In the genomic region with DNA sequence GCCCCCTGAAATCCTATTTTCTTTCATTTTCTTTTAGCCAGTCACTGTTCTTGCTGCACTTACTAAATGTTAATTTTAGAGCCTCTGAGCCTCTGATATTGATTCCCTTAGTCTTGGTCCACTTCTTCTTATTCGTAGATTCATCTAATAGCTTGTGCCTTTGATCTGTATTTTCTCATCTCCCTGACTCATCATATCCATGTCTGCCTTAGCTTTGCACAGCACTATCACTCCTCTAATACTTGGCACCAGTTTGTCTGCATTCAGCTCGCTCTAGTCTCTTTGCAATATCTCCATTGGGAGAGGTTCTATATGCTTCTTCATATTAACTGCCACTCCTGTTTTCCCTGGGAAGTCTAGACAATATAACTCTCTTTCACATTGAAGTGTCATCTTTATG, we compare ENCODE assay signal across 17 cellular contexts.
A peak's percentile ranks its signal among the peaks of the same experiment; 100 is the strongest.
DNase-seq lines count a peak whose midpoint lies in the region; ATAC-seq and TF ChIP-seq lines count a peak whose summit lies in the region.
"Had no signal": no experiment of that assay in that cellular context is flagged by ENCODE, and none has a peak within 500 bp of the region (broad histone marks: within the 10 kb centered on the region; RNA-seq: fewer than 3 reads in every experiment).

No MANE protein-coding gene starts in this region.

- CTCF ChIA-PET in HCT116 (lab: Charles Lee) (no interaction called here), IMR-90 (lab: Yijun Ruan, JAX) (no interaction called here)

- no peak for DNase-seq in HCT116 (ENCODE audit: low read depth, low spot score)
- DNase-seq in IMR-90: no peak
- peak; percentile 15 for DNase-seq in fibroblast of mammary gland (ENCODE audit: low read depth)
- DNase-seq in ovary: no peak
- no peak for DNase-seq in DMS79 (lab: John Stamatoyannopoulos, UW)
- DNase-seq in NCI-H128 (lab: John Stamatoyannopoulos, UW; ENCODE audit: unreplicated experiment): no peak
- DNase-seq: Caco-2; CD4-positive, CD25-positive, alpha-beta regulatory T cell; CD8-positive, alpha-beta T cell; DMS153; EL; GDM1; GOT3 had no signal

- H3K18ac ChIP-seq in IMR-90 (ENCODE audit: low read depth, low read length): no peak overlapping the region

- no peak for TF ChIP-seq POLR2A in HCT116 (IDR thresholded peaks at IDR 0.05; ENCODE audit: borderline replicate concordance, extremely low read depth, insufficient read depth, insufficient read length)
- no peak for TF ChIP-seq POLR2A in IMR-90 (IDR thresholded peaks at IDR 0.05; ENCODE audit: low read depth, low read length)
- no peak for TF ChIP-seq POLR2A in ovary (IDR thresholded peaks at IDR 0.05)

- BruUV-seq in HCT116 (replicated peaks; lab: Mats Ljungman, UMichigan) (no TSS peak), IMR-90 (replicated peaks; lab: Mats Ljungman, UMichigan) (no TSS peak)

- no peaks in the 10 kb centered on the region for H4K20me1 ChIP-seq in HCT116 (ENCODE audit: insufficient read depth)
- H4K20me1 ChIP-seq in IMR-90 (ENCODE audit: insufficient read depth, low read length): no peaks in the 10 kb centered on the region
- H4K20me1 ChIP-seq: BLaER1 had no signal

- peaks cover 4% of the 10 kb centered on the region; the same call in 1 of the 2 replicates for H3K9me1 ChIP-seq in IMR-90 (ENCODE audit: insufficient read depth, low read length)

- no peak overlapping the region for H4K91ac ChIP-seq in IMR-90 (ENCODE audit: insufficient read depth, low read depth, low read length)

- no peaks in the 10 kb centered on the region for H3K9me2 ChIP-seq in HCT116 (ENCODE audit: insufficient read depth)

- 0 out of 3 replicates have a peak overlapping the region, but pooled peaks have one; percentile 20 for H2BK15ac ChIP-seq in IMR-90 (ENCODE audit: low read depth, low read length)

- no peak overlapping the region for H2AK9ac ChIP-seq in IMR-90 (replicated peaks; ENCODE audit: low read depth, low read length, poor library complexity)

- no peaks in the 10 kb centered on the region for H3K79me2 ChIP-seq in HCT116 (ENCODE audit: insufficient read depth, low read length)

- in situ Hi-C loops in IMR-90 (cut with MboI; ENCODE audit: low sequenced_read_pairs): no loop called here

- H3K27ac ChIP-seq in HCT116 (ENCODE audit: low read depth, low read length): no peak overlapping the region
- no peak overlapping the region for H3K27ac ChIP-seq in IMR-90 (ENCODE audit: insufficient read depth, low read length)
- no peak overlapping the region for H3K27ac ChIP-seq in ovary
- H3K27ac ChIP-seq: BLaER1, C4-2B had no signal

- H2BK120ac ChIP-seq in IMR-90 (ENCODE audit: low read depth, low read length): no peak overlapping the region; the same call in 1 of the 2 replicates

- no peak for TF ChIP-seq RAD21 in HCT116 (IDR thresholded peaks at IDR 0.05; ENCODE audit: low read depth)
- no peak for TF ChIP-seq RAD21 in IMR-90 (IDR thresholded peaks at IDR 0.05; ENCODE audit: low read length)

- TF ChIP-seq CTCF in HCT116 (IDR thresholded peaks at IDR 0.05 in 2 of 3, conservative IDR thresholded peaks at IDR 0.05 in 1 of 3; ENCODE audit: borderline replicate concordance in 1 of 3, insufficient read depth in 1 of 3, low read depth in 2 of 3, low read length in 2 of 3) (no peak), IMR-90 (conservative IDR thresholded peaks at IDR 0.05; ENCODE audit: low read depth, low read length) (no peak), fibroblast of mammary gland (conservative IDR thresholded peaks at IDR 0.05; ENCODE audit: control insufficient read depth, insufficient read depth, low read depth, low read length) (no peak), ovary (IDR thresholded peaks at IDR 0.05) (no peak)

- no peak overlapping the region for H2AK5ac ChIP-seq in IMR-90 (ENCODE audit: low read depth, low read length)

- POLR2A ChIA-PET in HCT116 (lab: Charles Lee) (no interaction called here), IMR-90 (lab: Charles Lee; ENCODE audit: unreplicated experiment) (no interaction called here)

- TF ChIP-seq EP300 in ovary (IDR thresholded peaks at IDR 0.05): no peak

- H4K8ac ChIP-seq in IMR-90 (ENCODE audit: low read depth in 2 of 2, low read length in 2 of 2): no peak overlapping the region

- dilution Hi-C loops in IMR-90 (cut with HindIII; ENCODE audit: low sequenced_read_pairs, unreplicated experiment): no loop called here

- H2BK5ac ChIP-seq in IMR-90 (ENCODE audit: low read depth, low read length, poor library complexity, severe bottlenecking): no peak overlapping the region

- no peaks in the 10 kb centered on the region for H3K36me3 ChIP-seq in HCT116 (ENCODE audit: control insufficient read depth in 1 of 2, insufficient read depth in 2 of 2, low read length in 2 of 2)
- no peaks in the 10 kb centered on the region for H3K36me3 ChIP-seq in IMR-90 (ENCODE audit: control insufficient read depth, insufficient read depth, low read length)
- no peaks in the 10 kb centered on the region for H3K36me3 ChIP-seq in ovary
- H3K36me3 ChIP-seq: BLaER1, HAP-1 had no signal

- intact Hi-C loops in HCT116 (cut with micrococcal nuclease) (no loop called here), IMR-90 (cut with micrococcal nuclease) (no loop called here), ovary (cut with DNase I) (no loop called here)

- H2BK20ac ChIP-seq in IMR-90 (ENCODE audit: low read depth, low read length): peak overlapping the region; percentile 86; the same call in 1 of the 2 replicates

- RAD21 ChIA-PET in HCT116 (lab: Charles Lee; ENCODE audit: low non-redundant PET in 1 of 2, low total read pairs in 2 of 2, uncharacterized antibody in 2 of 2, unreplicated experiment in 2 of 2): interaction anchor here in 1 of 2 experiments (0.6 kb wide), 1 partner anchor 23 kb away, joined by 4 read pairs; no protein-coding TSS in a partner anchor

- no peak overlapping the region for H3K56ac ChIP-seq in IMR-90 (ENCODE audit: extremely low read depth, insufficient read depth, low read length)

- 100% methylated on average over 1 of the region's 2 CpGs; no CpG with 5 or more reads in 1 of the 2 experiments for WGBS in IMR-90 (ENCODE audit: extremely low coverage in 2 of 2, insufficient read length in 1 of 2), 2 experiments
- WGBS in ovary, 3 donors: 90 to 93% (median 90%) methylated on average over 2 of the region's 2 CpGs

- H3K14ac ChIP-seq in IMR-90 (replicated peaks; ENCODE audit: low read depth, low read length): no peak overlapping the region

- H4K5ac ChIP-seq in IMR-90 (ENCODE audit: low read depth, low read length): no peak overlapping the region

- no peak overlapping the region for H3K4me2 ChIP-seq in HCT116 (ENCODE audit: low read length)
- no peak overlapping the region for H3K4me2 ChIP-seq in IMR-90 (ENCODE audit: low read depth, low read length)
- H3K4me2 ChIP-seq: BLaER1 had no signal

- H3K4me1 ChIP-seq in HCT116 (ENCODE audit: control insufficient read depth in 1 of 2, insufficient read depth in 2 of 2, low read length in 2 of 2) (peaks cover 0 to 10% of the 10 kb centered on the region in 2 experiments; a peak in 1 of 4 replicates), IMR-90 (ENCODE audit: control insufficient read depth, insufficient read depth, low read length) (peaks cover 12% of the 10 kb centered on the region), ovary (ENCODE audit: insufficient read depth) (no peaks in the 10 kb centered on the region)
- H3K4me1 ChIP-seq: BLaER1, Caco-2, HAP-1 had no signal

- H3K27me3 ChIP-seq in HCT116 (ENCODE audit: insufficient read depth, low read length) (no peaks in the 10 kb centered on the region), IMR-90 (ENCODE audit: control insufficient read depth, insufficient read depth, low read length) (no peaks in the 10 kb centered on the region), ovary (no peaks in the 10 kb centered on the region)
- H3K27me3 ChIP-seq: BLaER1 had no signal

- H3K4me3 ChIP-seq in HCT116 (replicated peaks in 1 of 2; ENCODE audit: low read depth in 1 of 2, low read length in 2 of 2) (no peak overlapping the region), IMR-90 (ENCODE audit: insufficient read depth, low read depth, low read length) (no peak overlapping the region), fibroblast of mammary gland (ENCODE audit: control insufficient read depth, low read depth, low read length) (no peak overlapping the region), ovary (no peak overlapping the region)
- H3K4me3 ChIP-seq: BLaER1, GM12878, HAP-1 had no signal

- H2AFZ ChIP-seq in HCT116 (ENCODE audit: low read depth, low read length, poor library complexity, severe bottlenecking) (no peak overlapping the region), IMR-90 (replicated peaks; ENCODE audit: low read length, poor library complexity) (no peak overlapping the region)

- no peak for ATAC-seq in HCT116
- ATAC-seq in IMR-90 (ENCODE audit: low read depth): no peak
- ATAC-seq: CD8-positive, alpha-beta T cell; GM12878 had no signal

- no peaks in the 10 kb centered on the region for H3K79me1 ChIP-seq in IMR-90 (ENCODE audit: low read depth in 1 of 2, low read length in 2 of 2)

- H3K9me3 ChIP-seq in HCT116 (ENCODE audit: control insufficient read depth in 1 of 2, insufficient read depth in 1 of 2, low read depth in 1 of 2, low read length in 2 of 2) (no peaks in the 10 kb centered on the region), IMR-90 (ENCODE audit: control insufficient read depth, insufficient read depth, low read length) (no peaks in the 10 kb centered on the region), ovary (no peaks in the 10 kb centered on the region)
- H3K9me3 ChIP-seq: BLaER1, Caco-2, HAP-1 had no signal

- no peak overlapping the region for H3K9ac ChIP-seq in HCT116 (ENCODE audit: low read length)
- no peak overlapping the region for H3K9ac ChIP-seq in IMR-90 (ENCODE audit: low read depth, low read length)
- H3K9ac ChIP-seq: BLaER1 had no signal

- no peak overlapping the region for H3K23ac ChIP-seq in IMR-90 (ENCODE audit: low read depth, low read length)

- peak overlapping the region; percentile 48; the same call in 1 of the 2 replicates for H3K4ac ChIP-seq in IMR-90 (ENCODE audit: low read depth, low read length)

TF ChIP-seq in HCT116, 20 proteins besides CTCF, POLR2A, EP300 and RAD21 (continues in another document):
- TF ChIP-seq SRF (IDR thresholded peaks at IDR 0.05; ENCODE audit: low read depth) (no peak), SP1 (IDR thresholded peaks at IDR 0.05; ENCODE audit: low read depth) (no peak), CEBPB (IDR thresholded peaks at IDR 0.05; ENCODE audit: low read depth) (no peak)
- TF ChIP-seq, protein P1, sequence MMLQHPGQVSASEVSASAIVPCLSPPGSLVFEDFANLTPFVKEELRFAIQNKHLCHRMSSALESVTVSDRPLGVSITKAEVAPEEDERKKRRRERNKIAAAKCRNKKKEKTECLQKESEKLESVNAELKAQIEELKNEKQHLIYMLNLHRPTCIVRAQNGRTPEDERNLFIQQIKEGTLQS (IDR thresholded peaks at IDR 0.05): no peak

TF ChIP-seq in IMR-90, 13 proteins besides CTCF, POLR2A, EP300 and RAD21 (continues in another document):
- TF ChIP-seq RFX5 (IDR thresholded peaks at IDR 0.05; ENCODE audit: low read depth, low read length) (no peak), CHD1 (IDR thresholded peaks at IDR 0.05; ENCODE audit: low read depth, low read length) (no peak), CEBPB (IDR thresholded peaks at IDR 0.05; ENCODE audit: low read depth, low read length) (no peak), FOS (IDR thresholded peaks at IDR 0.05; ENCODE audit: low read depth, low read length) (no peak), NFE2L2 (IDR thresholded peaks at IDR 0.05; ENCODE audit: low read depth, low read length) (no peak)
